Comparison of ENCODE assay signal across 8 cellular contexts in the genomic region with DNA sequence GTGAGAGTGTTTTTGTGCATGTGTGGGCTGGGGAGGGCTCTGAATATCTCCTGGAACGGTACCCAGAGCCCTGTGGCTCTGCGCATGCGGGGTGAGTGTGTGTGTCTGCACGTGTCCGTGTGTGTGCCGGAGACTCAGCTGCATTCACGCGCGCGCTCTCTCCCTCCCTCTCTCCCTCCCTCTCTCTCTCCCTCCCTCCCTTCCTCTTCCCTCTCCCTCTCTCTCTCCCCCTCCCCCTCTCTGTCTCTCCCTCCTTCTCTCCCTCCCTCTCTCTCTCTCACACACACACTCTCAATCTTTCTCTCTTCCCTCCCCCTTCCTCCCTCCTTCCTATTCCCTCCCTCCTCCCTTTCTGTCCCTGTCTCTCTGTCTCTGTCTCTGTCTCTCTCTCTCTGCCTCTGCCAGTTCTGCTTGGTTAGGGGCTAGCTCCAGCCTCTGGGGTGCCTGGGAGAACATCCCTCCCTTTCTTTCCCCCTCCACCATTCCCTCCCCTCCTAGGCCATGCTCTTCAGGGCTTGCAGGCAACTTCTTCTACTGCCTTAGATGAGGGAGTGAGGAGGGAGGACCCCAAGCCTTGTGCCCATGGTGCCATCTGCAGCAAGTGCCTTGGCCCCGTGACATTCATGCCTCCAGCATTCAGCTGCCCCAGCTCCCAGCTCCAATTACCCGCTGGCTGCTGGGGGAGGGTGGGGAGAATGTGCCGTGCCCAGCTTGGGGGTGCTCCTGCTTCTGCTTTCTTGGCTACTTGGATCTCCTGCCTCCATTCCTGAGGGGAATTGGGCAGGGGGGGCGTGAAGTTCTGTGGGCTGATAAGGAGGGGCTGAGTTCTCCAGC. TPM values are rescaled to one million over a fixed set of nuclear protein-coding genes. Genes with fewer than 3 reads are reported as not detected.
DNase-seq lines count a peak whose midpoint lies in the region; ATAC-seq and TF ChIP-seq lines count a peak whose summit lies in the region.

No MANE protein-coding gene starts in this region.

- H3K9me3 ChIP-seq in HUES6 (ENCODE audit: control insufficient read depth, insufficient read depth, low read depth, low read length) = no peaks in the 10 kb centered on the region

- no peak overlapping the region for H3K9ac ChIP-seq in HUES6 (ENCODE audit: low read length)

- CTCF ChIA-PET in BJ (lab: Yijun Ruan, JAX) = interaction anchor here (0.6 to 4.2 kb wide), 11 partner anchors 12 to 376 kb away, joined by 3 to 28 read pairs (median 5); partner anchors contain the start of genes MED24 and NR1D1

- TF ChIP-seq CTCF in BJ (IDR thresholded peaks at IDR 0.05; ENCODE audit: insufficient read depth, low read depth, low read length) = no peak

- H3K27me3 ChIP-seq in BJ (ENCODE audit: control insufficient read depth, insufficient read depth, low read length) (no peaks in the 10 kb centered on the region), HUES6 (ENCODE audit: control insufficient read depth, insufficient read depth, low read length) (peaks cover 5% of the 10 kb centered on the region)

- POLR2A ChIA-PET in BJ (lab: Charles Lee) = no interaction called here

- no peak for ATAC-seq in GM19397 (IDR thresholded peaks at IDR 0.05; ENCODE audit: unreplicated experiment)

- no peak overlapping the region for H3K27ac ChIP-seq in HUES6 (ENCODE audit: low read depth, low read length)
- peak overlapping the region; percentile 100 for H3K27ac ChIP-seq in substantia nigra (ENCODE audit: low read depth, low read length, poor library complexity, severe bottlenecking)

- H3K4me3 ChIP-seq in BJ (ENCODE audit: low read depth, low read length) (peak overlapping the region; percentile 15), HUES6 (ENCODE audit: low read depth, low read length) (peak overlapping the region; percentile 47)

- peaks cover 66% of the 10 kb centered on the region for H3K4me1 ChIP-seq in HUES6 (ENCODE audit: control insufficient read depth, insufficient read depth, low read length)

- DNase-seq in BJ (ENCODE audit: low read depth) (peak; percentile 61), SHP77 (lab: John Stamatoyannopoulos, UW) (peak; percentile 67 to 80), foreskin melanocyte (peak; percentile 89), occipital lobe (lab: John Stamatoyannopoulos, UW) (peak; percentile 89), substantia nigra (lab: John Stamatoyannopoulos, UW) (peak in 47 of 49 donors; percentile 55 to 95 (median 83))
- DNase-seq in activated effector memory CD4-positive, alpha-beta T cell treated with anti-CD3 and anti-CD28 coated beads, Interleukin-2, amount 50 U/mL, for 16 hours = peak; percentile 91

- H3K36me3 ChIP-seq in BJ (ENCODE audit: control insufficient read depth, insufficient read depth, low read length) (no peaks in the 10 kb centered on the region; the same call in 1 of the 2 replicates), HUES6 (ENCODE audit: control insufficient read depth, insufficient read depth, low read length) (no peaks in the 10 kb centered on the region)

RNA-seq across cellular contexts. Expression of gene THRA, which starts 6.4 kb away (rescaled TPM):
- 32.1 and 43.3 TPM in 2 replicates for polyA plus RNA-seq in BJ (2011; rRNA removed)
- 17.8 and 20.2 TPM in 2 replicates for polyA minus RNA-seq in BJ (2011; rRNA and poly(A)+ RNA removed)
- 91.1 TPM for total RNA-seq in occipital lobe

RNA-seq across cellular contexts. Expression of gene MED24, which starts 14.9 kb away (rescaled TPM):
- 40.1 and 55.2 TPM in 2 replicates for polyA plus RNA-seq in BJ (2011; rRNA removed)
- polyA minus RNA-seq in BJ (2011; rRNA and poly(A)+ RNA removed) = 72.9 and 94.5 TPM in 2 replicates
- total RNA-seq in occipital lobe = 72.5 TPM

RNA-seq across cellular contexts. Expression of gene NR1D1, which starts 31.3 kb away (rescaled TPM):
- polyA plus RNA-seq in BJ (2011; rRNA removed) = 1.9 and 2.3 TPM in 2 replicates
- 4.3 and 6.6 TPM in 2 replicates for polyA minus RNA-seq in BJ (2011; rRNA and poly(A)+ RNA removed)
- total RNA-seq in occipital lobe = 0.78 TPM

RNA-seq across cellular contexts. Expression of gene MSL1, which starts 52.6 kb away (rescaled TPM):
- 36.7 and 69.0 TPM in 2 replicates for polyA plus RNA-seq in BJ (2011; rRNA removed)
- 23.2 and 23.8 TPM in 2 replicates for polyA minus RNA-seq in BJ (2011; rRNA and poly(A)+ RNA removed)
- 89.2 TPM for total RNA-seq in occipital lobe

RNA-seq across cellular contexts. Expression of gene CSF3, which starts 53.9 kb away (rescaled TPM):
- not detected in 2 replicates for polyA plus RNA-seq in BJ (2011; rRNA removed)
- 0.33 TPM in 1 of 2 replicates, not detected in the other for polyA minus RNA-seq in BJ (2011; rRNA and poly(A)+ RNA removed)
- 0.16 TPM for total RNA-seq in occipital lobe
